In the genomic region with DNA sequence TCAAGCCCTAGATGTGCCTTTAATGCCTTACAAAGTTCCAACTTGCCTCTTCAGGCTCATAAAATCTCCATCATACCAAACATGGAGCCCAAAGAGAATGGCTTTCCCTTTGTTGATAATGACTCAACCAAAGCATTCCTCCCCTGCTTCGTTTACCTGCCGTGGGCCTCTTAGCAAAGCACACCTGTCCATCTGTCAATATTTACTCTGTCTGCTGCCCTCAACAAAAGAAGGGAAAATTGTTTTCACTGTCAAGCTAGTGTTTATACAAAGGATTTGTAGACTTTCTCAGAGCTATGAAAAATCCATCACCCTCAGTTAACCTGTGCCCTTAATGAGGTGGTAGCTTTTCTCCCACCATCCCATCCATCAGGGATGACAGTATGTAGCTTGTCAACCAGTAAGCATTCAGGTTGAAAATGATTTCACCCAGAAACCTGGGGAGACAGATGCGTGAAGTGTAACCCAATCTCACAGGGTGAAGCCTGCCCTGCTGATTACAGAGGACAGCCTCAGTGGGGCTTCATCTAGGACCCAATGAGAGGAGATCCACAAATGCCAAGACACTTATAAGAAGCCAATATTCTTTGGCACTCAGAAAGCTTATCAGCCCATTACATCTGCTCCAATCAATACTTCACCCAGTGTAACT, we compare ENCODE assay signal across 13 cellular contexts.
DNase-seq lines count a peak whose midpoint lies in the region.
"Had no signal": no experiment of that assay in that cellular context is flagged by ENCODE, and none has a peak within 500 bp of the region (broad histone marks: within the 10 kb centered on the region; RNA-seq: fewer than 3 reads in every experiment).

No MANE protein-coding gene starts in this region.

- DNase-seq in NCI-H82 (lab: John Stamatoyannopoulos, UW) = peak; percentile 9
- DNase-seq in NCI-H82 treated with DMSO at 0.1 percent for 48 hours (lab: John Stamatoyannopoulos, UW; ENCODE audit: unreplicated experiment) = no peak
- peak; percentile 99 for DNase-seq in NCI-H2081 treated with DMSO at 0.1 percent for 48 hours (lab: John Stamatoyannopoulos, UW)
- peak; percentile 99 for DNase-seq in NCI-H774 (lab: John Stamatoyannopoulos, UW)
- peak; percentile 11 for DNase-seq in retina
- no peak for DNase-seq in stimulated activated CD4-positive, alpha-beta T cell treated with anti-CD3 and anti-CD28 coated beads, Interleukin-4, amount 100 ng/mL, for 24 hours
- no peak for DNase-seq in iPS-NIHi7 (ENCODE audit: extremely low spot score)
- no peak for DNase-seq in pons (ENCODE audit: low spot score)
- DNase-seq: 8988T; activated CD4-positive, alpha-beta T cell treated with anti-CD3 and anti-CD28 coated beads for 1 hour; C1 segment of cervical spinal cord; effector CD4-positive, alpha-beta T cell; naive thymus-derived CD4-positive, alpha-beta T cell had no signal

Comparison
In these comparisons a context has a peak if more than half of its experiments do, and no peak if none do; other contexts are left out.
1. DNase-seq: peak in NCI-H82 (single experiment), NCI-H2081 treated with DMSO at 0.1 percent for 48 hours (single experiment), NCI-H774 (single experiment) and retina (single experiment); none in NCI-H82 treated with DMSO at 0.1 percent for 48 hours (single experiment), stimulated activated CD4-positive, alpha-beta T cell treated with anti-CD3 and anti-CD28 coated beads, Interleukin-4, amount 100 ng/mL, for 24 hours (single experiment), iPS-NIHi7 (single experiment) and pons (single experiment).